In the genomic region with DNA sequence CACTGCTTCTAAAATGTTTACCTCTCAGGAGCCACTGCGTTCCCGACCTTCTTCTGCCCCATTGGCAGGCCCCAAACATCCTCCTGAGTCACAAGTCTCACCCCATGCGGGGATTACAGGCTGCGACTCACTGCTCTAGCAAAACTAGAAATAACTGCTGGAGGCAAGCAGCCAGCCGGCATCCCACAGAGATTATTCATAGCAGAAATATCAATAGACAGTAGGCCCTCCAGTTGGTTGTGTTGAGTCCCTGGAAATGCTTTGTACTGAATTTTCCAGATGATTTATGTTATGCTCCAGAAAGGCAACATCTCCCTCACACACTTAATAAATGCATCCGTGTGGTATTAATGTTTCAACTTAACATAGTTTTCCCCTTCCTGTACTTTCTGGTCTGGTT, we compare ENCODE assay signal across 9 cellular contexts.
DNase-seq lines count a peak whose midpoint lies in the region; ATAC-seq, FAIRE-seq and TF ChIP-seq lines count a peak whose summit lies in the region.
"Had no signal": no experiment of that assay in that cellular context is flagged by ENCODE, and none has a peak within 500 bp of the region (broad histone marks: within the 10 kb centered on the region; RNA-seq: fewer than 3 reads in every experiment).

No MANE protein-coding gene starts in this region.

- H3K27me3 Mint-ChIP-seq in neural progenitor cell (ENCODE audit: insufficient read depth, low read depth) (no peaks in the 10 kb centered on the region), CD14-positive monocyte (ENCODE audit: low read depth in 3 of 3) (no peaks in the 10 kb centered on the region)

- H3F3A ChIP-seq in neural progenitor cell (ENCODE audit: low read depth) = no peaks in the 10 kb centered on the region

- peak overlapping the region; percentile 30 for H2AFZ ChIP-seq in neural progenitor cell (replicated peaks)

- H3K9ac ChIP-seq in NT2/D1 (ENCODE audit: insufficient read length, low read depth) (no peak overlapping the region), neural progenitor cell (no peak overlapping the region)

- H3K9me3 Mint-ChIP-seq in neural progenitor cell = no peaks in the 10 kb centered on the region
- H3K9me3 Mint-ChIP-seq in CD14-positive monocyte = no peaks in the 10 kb centered on the region

- H3K36me3 ChIP-seq in NT2/D1 (ENCODE audit: insufficient read depth, insufficient read length, low read length) = no peaks in the 10 kb centered on the region
- no peaks in the 10 kb centered on the region for H3K36me3 ChIP-seq in neural progenitor cell

- ATAC-seq in GM21390 (IDR thresholded peaks at IDR 0.05; ENCODE audit: unreplicated experiment) = peak; percentile 44
- no peak for ATAC-seq in HG02763 (IDR thresholded peaks at IDR 0.05; ENCODE audit: unreplicated experiment)

- H3K27ac Mint-ChIP-seq in neural progenitor cell = peak overlapping the region; percentile 85
- H3K27ac Mint-ChIP-seq in CD14-positive monocyte = peak overlapping the region in 2 of 7 donors; percentile 40 to 63

- H3K36me3 Mint-ChIP-seq in neural progenitor cell = no peaks in the 10 kb centered on the region
- peaks cover 16 to 18% of the 10 kb centered on the region in 2 donors for H3K36me3 Mint-ChIP-seq in CD14-positive monocyte

- no peaks in the 10 kb centered on the region for H3K79me2 ChIP-seq in neural progenitor cell (ENCODE audit: low read depth)

- 0 out of 2 replicates have a peak, but pooled peaks cover 6% of the 10 kb centered on the region for H3K9me3 ChIP-seq in NT2/D1 (ENCODE audit: insufficient read depth, low read length)
- H3K9me3 ChIP-seq in neural progenitor cell (ENCODE audit: low read depth) = no peaks in the 10 kb centered on the region

- H3K27ac ChIP-seq in neural progenitor cell = no peak overlapping the region

- DNase-seq in NT2/D1 (ENCODE audit: low read depth, low spot score) (peak; percentile 33), epithelial cell of proximal tubule (ENCODE audit: low read depth) (peak; percentile 51), neural progenitor cell (ENCODE audit: low spot score) (no peak), urothelium cell line (ENCODE audit: low spot score) (peak; percentile 61), GM19238 (ENCODE audit: insufficient read length, low spot score) (no peak), CD14-positive monocyte (ENCODE audit: low spot score) (no peak)

- no peak for FAIRE-seq in urothelium cell line (lab: Jason Lieb, UNC)
- FAIRE-seq: islet of Langerhans had no signal

- H3K4me3 Mint-ChIP-seq in neural progenitor cell (no peak overlapping the region), CD14-positive monocyte (no peak overlapping the region)

- intact Hi-C loops in CD14-positive monocyte (cut with micrococcal nuclease) = no loop called here

- no peaks in the 10 kb centered on the region for H4K20me1 ChIP-seq in neural progenitor cell (ENCODE audit: low read depth)

- H3K4me3 ChIP-seq in NT2/D1 (ENCODE audit: insufficient read length, low read depth) = no peak overlapping the region
- no peak overlapping the region for H3K4me3 ChIP-seq in epithelial cell of proximal tubule (ENCODE audit: low read depth, low read length)
- H3K4me3 ChIP-seq in neural progenitor cell = no peak overlapping the region

- TF ChIP-seq CTCF in epithelial cell of proximal tubule (conservative IDR thresholded peaks at IDR 0.05; ENCODE audit: low read depth, low read length) (no peak), neural progenitor cell (IDR thresholded peaks at IDR 0.05) (no peak), CD14-positive monocyte (IDR thresholded peaks at IDR 0.05) (no peak)

- H3K4me2 ChIP-seq in neural progenitor cell = no peak overlapping the region

- H3K4me1 ChIP-seq in NT2/D1 (ENCODE audit: insufficient read depth, insufficient read length) = no peaks in the 10 kb centered on the region
- no peaks in the 10 kb centered on the region for H3K4me1 ChIP-seq in neural progenitor cell

- H3K4me1 Mint-ChIP-seq in neural progenitor cell (peaks cover 6% of the 10 kb centered on the region), CD14-positive monocyte (peaks cover 2% of the 10 kb centered on the region)

- H3K27me3 ChIP-seq in NT2/D1 (ENCODE audit: insufficient read depth, insufficient read length) = no peaks in the 10 kb centered on the region
- H3K27me3 ChIP-seq in neural progenitor cell = no peaks in the 10 kb centered on the region

Comparison
In these comparisons a context has a peak if more than half of its experiments do, and no peak if none do; other contexts are left out.
1. DNase-seq: peak in NT2/D1 (single experiment), epithelial cell of proximal tubule (single experiment) and urothelium cell line (single experiment); none in neural progenitor cell (single experiment), GM19238 (single experiment) and CD14-positive monocyte (single experiment).